30 cellular contexts compared by ENCODE assay signal in genomic region chr20:64766-65322, GRCh38. TPM values are rescaled to one million over a fixed set of nuclear protein-coding genes. Genes with fewer than 3 reads are reported as not detected.
"Had no signal": no experiment of that assay in that cellular context is flagged by ENCODE, and none has a peak within 500 bp of the region (broad histone marks: within the 10 kb centered on the region; RNA-seq: fewer than 3 reads in every experiment).

No MANE protein-coding gene starts in this region.

- H3K36me3 ChIP-seq: brain microvascular endothelial cell had no signal

- ATAC-seq: activated naive CD8-positive, alpha-beta T cell treated with anti-CD3 and anti-CD28 coated beads, Interleukin-2, amount 50 U/mL, for 24 hours; activated T-cell treated with anti-CD3 and anti-CD28 coated beads, Interleukin-2, amount 50 U/mL, for 4 hours; K562; Panc1 had no signal

- DNase-seq: activated B cell treated with CpG ODN at 0.5 μM for 24 hours; activated CD4-positive, alpha-beta memory T cell treated with anti-CD3 and anti-CD28 coated beads for 36 hours; activated CD4-positive, alpha-beta T cell treated with anti-CD3 and anti-CD28 coated beads for 4 hours; activated CD4-positive, alpha-beta T cell treated with anti-CD3 and anti-CD28 coated beads, Interleukin-2, amount 50 U/mL, for 1 hour; activated CD4-positive, CD25-positive, alpha-beta regulatory T cell treated with anti-CD3 and anti-CD28 coated beads, Interleukin-2, amount 50 U/mL, for 72 hours; activated CD8-positive, alpha-beta memory T cell treated with anti-CD3 and anti-CD28 coated beads, Interleukin-2, amount 50 U/mL, for 4 hours; activated effector memory CD4-positive, alpha-beta T cell treated with Interleukin-2 at 50 U/mL for 16 hours; activated naive CD4-positive, alpha-beta T cell treated with anti-CD3 and anti-CD28 coated beads, Interleukin-2, amount 10 ng/mL, durations not matched to agents 7 days and 5 days; activated naive CD8-positive, alpha-beta T cell treated with anti-CD3 and anti-CD28 coated beads, Interleukin-2, amount 50 U/mL, for 24 hours; activated T-cell treated with anti-CD3 and anti-CD28 coated beads for 4 hours; activated T-cell treated with anti-CD3 and anti-CD28 coated beads, Interleukin-2, amount 50 U/mL, for 4 hours; anterior cingulate cortex; brain microvascular endothelial cell; NCI-H1105; NCI-H1417 treated with DMSO at 0.1 percent for 48 hours; NCI-H187 treated with DMSO at 0.1 percent for 48 hours; NCI-H2081; NCI-H226; NCI-H446 treated with DMSO at 0.1 percent for 48 hours; NCI-H524; SW 1271; T-helper 1 cell; T-helper 2 cell; T-helper 9 cell had no signal

- H3K27me3 ChIP-seq: brain microvascular endothelial cell had no signal

- H3K27ac ChIP-seq: brain microvascular endothelial cell, VCaP had no signal

- H3K4me3 ChIP-seq: K562 had no signal

RNA-seq across cellular contexts. Expression of gene DEFB125, which starts 22.6 kb away (rescaled TPM):
- total RNA-seq: activated B cell treated with CpG ODN at 0.5 μM for 24 hours; activated CD4-positive, alpha-beta memory T cell treated with anti-CD3 and anti-CD28 coated beads for 36 hours; activated T-cell treated with anti-CD3 and anti-CD28 coated beads, Interleukin-2, amount 50 U/mL, for 4 hours; activated T-helper 1 cell treated with anti-CD3 and anti-CD28 coated beads, Interleukin-12 subunit alpha, Interleukin-12 subunit beta, Interleukin-2, Interleukin-4 antibody, amounts not matched to agents 30 ng/mL and 10 ng/mL and 1 ng/mL, durations not matched to agents 14 hours and 24 hours and 36 hours; K562; M059J; RPMI7951 had no signal
- polyA plus RNA-seq: K562 had no signal
